Comparison of ENCODE assay signal across 21 cellular contexts in the genomic region with DNA sequence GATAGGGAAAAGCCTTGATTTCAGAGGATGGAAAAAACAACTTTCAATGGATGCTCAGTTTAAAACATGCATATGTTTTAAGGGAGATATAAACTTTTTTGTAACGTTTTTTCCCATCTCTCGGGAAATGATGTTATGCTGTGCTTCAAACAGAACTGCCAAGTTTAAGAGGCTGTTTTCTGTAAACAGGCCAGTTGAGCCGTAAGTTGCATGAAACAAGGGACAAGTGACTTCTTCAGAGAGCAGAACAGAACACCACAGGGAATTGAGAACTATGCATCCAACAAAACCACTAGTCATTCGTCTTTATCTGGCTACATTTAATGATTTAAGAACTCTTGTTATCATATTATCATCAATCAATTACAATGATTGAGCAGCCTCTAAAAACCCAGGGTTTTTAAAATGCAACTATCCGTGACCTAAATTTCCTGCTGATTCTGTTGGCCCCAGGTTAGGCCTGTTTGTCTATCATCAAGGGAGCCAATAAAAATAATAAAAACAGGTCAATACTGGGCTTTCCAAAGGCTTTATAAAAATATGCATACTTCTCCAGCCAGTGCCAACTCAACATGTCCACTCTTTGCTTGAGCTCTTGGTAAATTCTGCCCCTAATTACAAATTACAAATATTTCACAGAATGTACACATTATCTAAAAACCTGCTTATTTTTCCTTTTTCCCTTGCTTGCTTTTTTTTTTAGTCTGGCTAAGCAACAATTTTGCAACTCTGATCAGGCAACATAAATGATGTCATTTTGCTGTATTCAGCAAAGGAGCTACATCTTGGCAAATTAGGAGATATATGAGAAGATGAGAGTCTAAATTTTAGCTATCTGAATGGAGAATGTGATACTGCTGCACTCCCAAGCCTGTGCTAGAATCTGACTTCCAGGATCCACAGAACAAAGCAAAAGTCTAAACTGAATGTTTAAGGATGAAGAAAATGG.
DNase-seq lines count a peak whose midpoint lies in the region; ATAC-seq, FAIRE-seq and TF ChIP-seq lines count a peak whose summit lies in the region.
"Had no signal": no experiment of that assay in that cellular context is flagged by ENCODE, and none has a peak within 500 bp of the region (broad histone marks: within the 10 kb centered on the region; RNA-seq: fewer than 3 reads in every experiment).

No MANE protein-coding gene starts in this region.

- H3K4me3 Mint-ChIP-seq in MCF 10A (ENCODE audit: unreplicated experiment) = no peak overlapping the region
- H3K4me3 Mint-ChIP-seq: CD8-positive, alpha-beta memory T cell had no signal

- no peaks in the 10 kb centered on the region for H3K9me2 ChIP-seq in SK-N-SH

- no peaks in the 10 kb centered on the region for H4K20me1 ChIP-seq in SK-N-SH (ENCODE audit: insufficient read depth)
- no peaks in the 10 kb centered on the region for H4K20me1 ChIP-seq in K562 (replicated peaks; ENCODE audit: control insufficient read depth, insufficient read depth, low read length)
- H4K20me1 ChIP-seq in osteoblast (ENCODE audit: insufficient read depth, low read length) = no peaks in the 10 kb centered on the region
- H4K20me1 ChIP-seq: BLaER1 had no signal

- H3K27me3 Mint-ChIP-seq in MCF 10A (ENCODE audit: insufficient read depth, unreplicated experiment) = no peaks in the 10 kb centered on the region
- H3K27me3 Mint-ChIP-seq: CD8-positive, alpha-beta memory T cell had no signal

- H3K36me3 ChIP-seq in SK-N-SH (replicated peaks in 1 of 2; ENCODE audit: control insufficient read depth in 1 of 2, insufficient read depth in 2 of 2, low read length in 1 of 2) (no peaks in the 10 kb centered on the region), K562 (ENCODE audit: control insufficient read depth, insufficient read depth, low read length) (no peaks in the 10 kb centered on the region), right atrium auricular region (no peaks in the 10 kb centered on the region), osteoblast (ENCODE audit: insufficient read depth, low read length) (no peaks in the 10 kb centered on the region)
- H3K36me3 ChIP-seq: BLaER1 had no signal

- DNase-seq in SK-N-SH = no peak
- no peak for DNase-seq in K562 (ENCODE audit: extremely low read depth in 1 of 4, low spot score in 3 of 4)
- DNase-seq in right atrium auricular region (ENCODE audit: low spot score) = no peak
- DNase-seq in osteoblast (ENCODE audit: insufficient read length, low spot score, missing footprints) = peak; percentile 30
- DNase-seq in MCF 10A (ENCODE audit: unreplicated experiment) = no peak
- DNase-seq in RKO (ENCODE audit: low spot score) = no peak
- DNase-seq in mesenteric fat pad (ENCODE audit: low spot score) = no peak
- DNase-seq: 8988T; CD8-positive, alpha-beta memory T cell; GDM1; HCEC 1CT; KG1; NCI-H1048; NCI-H1436 treated with DMSO at 0.1 percent for 48 hours; NCI-H2227 treated with DMSO at 0.1 percent for 48 hours; NCI-H524 treated with DMSO at 0.1 percent for 48 hours; SHP77 had no signal

- no peak for TF ChIP-seq CTCF in SK-N-SH (IDR thresholded peaks at IDR 0.05)
- no peak for TF ChIP-seq CTCF in K562 (IDR thresholded peaks at IDR 0.05 in 2 of 3, conservative IDR thresholded peaks at IDR 0.05 in 1 of 3; ENCODE audit: insufficient read depth in 2 of 3, low read depth in 1 of 3, low read length in 3 of 3)
- TF ChIP-seq CTCF in right atrium auricular region (IDR thresholded peaks at IDR 0.05) = no peak
- no peak for TF ChIP-seq CTCF in osteoblast (IDR thresholded peaks at IDR 0.05; ENCODE audit: extremely low read depth, low read depth, low read length)
- TF ChIP-seq CTCF in MCF 10A (IDR thresholded peaks at IDR 0.05; ENCODE audit: unreplicated experiment) = no peak

- H3K27me3 ChIP-seq in SK-N-SH (ENCODE audit: insufficient read depth) = no peaks in the 10 kb centered on the region
- H3K27me3 ChIP-seq in K562 (ENCODE audit: control insufficient read depth in 2 of 2, insufficient read depth in 2 of 2, low read length in 2 of 2) = no peaks in the 10 kb centered on the region
- no peaks in the 10 kb centered on the region for H3K27me3 ChIP-seq in right atrium auricular region
- no peaks in the 10 kb centered on the region for H3K27me3 ChIP-seq in osteoblast (ENCODE audit: insufficient read depth, low read length)
- H3K27me3 ChIP-seq: BLaER1 had no signal

- H3K9me1 ChIP-seq in K562 (ENCODE audit: control insufficient read depth, insufficient read depth, low read length) = no peaks in the 10 kb centered on the region

- no peaks in the 10 kb centered on the region for H3K79me2 ChIP-seq in SK-N-SH (ENCODE audit: insufficient read depth)
- H3K79me2 ChIP-seq in K562 (ENCODE audit: control insufficient read depth, insufficient read depth, low read length) = no peaks in the 10 kb centered on the region
- H3K79me2 ChIP-seq in osteoblast (ENCODE audit: insufficient read depth, low read length) = no peaks in the 10 kb centered on the region

- H3K4me1 ChIP-seq in SK-N-SH (ENCODE audit: control insufficient read depth in 1 of 2, insufficient read depth in 2 of 2, low read depth in 1 of 2, low read length in 1 of 2) (no peaks in the 10 kb centered on the region; a peak in 1 of 4 replicates), K562 (replicated peaks in 1 of 2; ENCODE audit: control insufficient read depth in 2 of 2, insufficient read depth in 2 of 2, low read length in 2 of 2) (no peaks in the 10 kb centered on the region), right atrium auricular region (peaks cover 0 to 11% of the 10 kb centered on the region in 2 donors), osteoblast (ENCODE audit: insufficient read depth, low read length) (no peaks in the 10 kb centered on the region)
- H3K4me1 ChIP-seq: BLaER1 had no signal

- BruUV-seq in K562 (replicated peaks; lab: Mats Ljungman, UMichigan) (no TSS peak), MCF 10A (replicated peaks; lab: Mats Ljungman, UMichigan) (no TSS peak)

- FAIRE-seq in K562 (lab: Jason Lieb, UNC) = peak; percentile 78
- FAIRE-seq: GM12878 had no signal

- in situ Hi-C loops in K562 (cut with MboI) = no loop called here

- POLR2A ChIA-PET in SK-N-SH (lab: Yijun Ruan, JAX) = no interaction called here
- POLR2A ChIA-PET in K562 (lab: Yijun Ruan, JAX) = interaction anchor here (0.7 kb wide), 1 partner anchor 62 kb away, joined by 3 read pairs; no protein-coding TSS in a partner anchor
- POLR2A ChIA-PET in MCF 10A (lab: Yijun Ruan, JAX) = interaction anchor here (0.7 kb wide), 1 partner anchor 54 kb away, joined by 3 read pairs; no protein-coding TSS in a partner anchor

- TF ChIP-seq EP300 in SK-N-SH (IDR thresholded peaks at IDR 0.05; ENCODE audit: borderline replicate concordance in 1 of 2, low read depth in 1 of 2, low read length in 1 of 2) (no peak), K562 (IDR thresholded peaks at IDR 0.05; ENCODE audit: low read length) (no peak)

- intact Hi-C loops in K562 (cut with micrococcal nuclease) (no loop called here), MCF 10A (cut with micrococcal nuclease) (no loop called here)

- no peaks in the 10 kb centered on the region for H3F3A ChIP-seq in SK-N-SH (replicated peaks; ENCODE audit: insufficient read depth)

- TF ChIP-seq RAD21 in SK-N-SH (IDR thresholded peaks at IDR 0.05; ENCODE audit: low read length) (no peak), K562 (CRISPR knock-in tag; conservative IDR thresholded peaks at IDR 0.05 in 1 of 2, IDR thresholded peaks at IDR 0.05 in 1 of 2) (no peak)

- ATAC-seq in SK-N-SH treated with all-trans-retinoic acid at 6 μM for 48 hours = no peak
- no peak for ATAC-seq in K562
- ATAC-seq: GM12878, Panc1 had no signal

- H3K4me3 ChIP-seq in SK-N-SH (ENCODE audit: low read depth in 2 of 2, low read length in 1 of 2) (no peak overlapping the region), K562 (no peak overlapping the region), right atrium auricular region (no peak overlapping the region), osteoblast (ENCODE audit: insufficient read depth, low read length) (no peak overlapping the region)
- H3K4me3 ChIP-seq: BLaER1, GM12878 had no signal

- H3K4me2 ChIP-seq in SK-N-SH (no peak overlapping the region), K562 (ENCODE audit: insufficient read depth, low read length) (no peak overlapping the region), osteoblast (ENCODE audit: insufficient read depth, low read length) (no peak overlapping the region)
- H3K4me2 ChIP-seq: BLaER1 had no signal

- CTCF ChIA-PET in SK-N-SH (lab: Yijun Ruan, JAX) (no interaction called here), K562 (lab: Yijun Ruan, JAX; ENCODE audit: low intra/inter-chr PET ratio) (no interaction called here), MCF 10A (lab: Yijun Ruan, JAX) (interaction anchor here (0.6 to 0.7 kb wide), 2 partner anchors 15 to 785 kb away, joined by 3 to 4 read pairs; no protein-coding TSS in a partner anchor)

- H3K36me3 Mint-ChIP-seq in MCF 10A (ENCODE audit: insufficient read depth, unreplicated experiment) = no peaks in the 10 kb centered on the region

- no peak overlapping the region for H2AFZ ChIP-seq in SK-N-SH (ENCODE audit: low read depth)
- no peak overlapping the region for H2AFZ ChIP-seq in K562 (ENCODE audit: low read depth, low read length)
- no peak overlapping the region for H2AFZ ChIP-seq in osteoblast (ENCODE audit: low read length)

- peak overlapping the region in 1 of 2 experiments; percentile 55; a peak in 2 of 4 replicates for H3K27ac ChIP-seq in SK-N-SH (ENCODE audit: low read depth in 2 of 2, low read length in 1 of 2)
- H3K27ac ChIP-seq in K562 (ENCODE audit: extremely low read depth, low read depth, low read length) = no peak overlapping the region
- H3K27ac ChIP-seq in right atrium auricular region = peak overlapping the region; percentile 6 to 23
- H3K27ac ChIP-seq in osteoblast (ENCODE audit: low read depth, low read length) = no peak overlapping the region
- H3K27ac ChIP-seq: BLaER1 had no signal

- no peak overlapping the region for H3K27ac Mint-ChIP-seq in MCF 10A (ENCODE audit: low read depth, unreplicated experiment)
- H3K27ac Mint-ChIP-seq: CD8-positive, alpha-beta memory T cell had no signal

- H3K9me3 ChIP-seq in SK-N-SH (no peaks in the 10 kb centered on the region), K562 (replicated peaks; ENCODE audit: control insufficient read depth, insufficient read depth, low read depth, low read length) (no peaks in the 10 kb centered on the region), right atrium auricular region (no peaks in the 10 kb centered on the region), osteoblast (ENCODE audit: low read depth, low read length) (no peaks in the 10 kb centered on the region)

- no peaks in the 10 kb centered on the region for H3K4me1 Mint-ChIP-seq in MCF 10A (ENCODE audit: insufficient read depth, unreplicated experiment)
- H3K4me1 Mint-ChIP-seq: CD8-positive, alpha-beta memory T cell had no signal

- WGBS in SK-N-SH (ENCODE audit: low lambda C conversion rate) = 77% methylated on average over 5 of the region's 5 CpGs
- 45% methylated on average over 5 of the region's 5 CpGs for WGBS in K562 (ENCODE audit: insufficient coverage, low coverage, missing lambda C conversion rate)

- TF ChIP-seq POLR2A in K562 (conservative IDR thresholded peaks at IDR 0.05) = no peak

- no peaks in the 10 kb centered on the region for H3K9me3 Mint-ChIP-seq in MCF 10A (ENCODE audit: unreplicated experiment)

- H3K9ac ChIP-seq in SK-N-SH = no peak overlapping the region
- no peak overlapping the region for H3K9ac ChIP-seq in K562 (ENCODE audit: insufficient read depth in 1 of 2, low read depth in 2 of 2, low read length in 2 of 2)
- H3K9ac ChIP-seq: BLaER1 had no signal

TF ChIP-seq in K562, 482 proteins besides CTCF, POLR2A, EP300 and RAD21 (continues in another document):
- TF ChIP-seq CBX3 (IDR thresholded peaks at IDR 0.05; ENCODE audit: borderline replicate concordance in 1 of 2, low read length in 2 of 2) = no peak

Comparison
In these comparisons a context has a peak if more than half of its experiments do, and no peak if none do; other contexts are left out.
1. H3K27ac ChIP-seq: peak in right atrium auricular region (2 of 2); none in K562 (single experiment) and osteoblast (single experiment).